ENCODE assay signal across 25 cellular contexts in the genomic region with DNA sequence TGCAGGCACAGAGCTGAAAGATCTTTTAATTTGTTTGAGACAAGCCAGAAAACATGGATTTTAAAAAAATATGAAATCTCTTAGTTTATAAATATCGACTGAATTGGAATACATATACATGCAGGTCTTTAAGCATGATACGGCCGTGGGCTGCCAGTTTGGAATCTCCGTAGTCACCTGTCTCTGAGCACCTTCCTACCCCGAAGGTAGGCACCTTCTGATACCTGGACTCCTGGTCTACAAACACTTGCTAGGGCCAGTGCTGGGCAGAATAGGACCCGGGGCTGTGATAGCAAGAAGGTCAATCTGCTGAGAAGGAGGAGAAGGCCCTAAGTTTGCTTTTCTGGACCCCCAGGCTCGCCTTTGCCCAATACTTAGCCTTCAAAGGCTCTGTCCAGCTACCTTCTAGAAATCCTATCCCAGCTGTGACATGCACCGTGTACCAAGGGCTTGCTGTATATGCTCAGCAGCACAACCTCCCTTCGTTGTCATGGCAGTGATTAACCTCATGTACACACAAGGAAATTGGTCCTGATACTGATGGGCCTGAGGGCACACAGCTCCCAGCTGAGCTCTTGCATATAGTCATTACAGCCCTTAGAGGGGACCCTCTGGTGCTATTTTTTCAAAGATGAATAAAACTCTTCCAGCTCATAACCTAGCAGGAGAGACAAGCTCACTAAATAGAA. TPM values are rescaled to one million over a fixed set of nuclear protein-coding genes. Genes with fewer than 3 reads are reported as not detected.
DNase-seq lines count a peak whose midpoint lies in the region; ATAC-seq and TF ChIP-seq lines count a peak whose summit lies in the region.
"Had no signal": no experiment of that assay in that cellular context is flagged by ENCODE, and none has a peak within 500 bp of the region (broad histone marks: within the 10 kb centered on the region; RNA-seq: fewer than 3 reads in every experiment).

No MANE protein-coding gene starts in this region.

- ATAC-seq in GM19455 (IDR thresholded peaks at IDR 0.05; ENCODE audit: unreplicated experiment) (no peak), upper lobe of right lung (no peak)
- ATAC-seq: activated CD8-positive, alpha-beta T cell treated with anti-CD3 and anti-CD28 coated beads, Interleukin-2, amount 10 ng/mL, durations not matched to agents 7 days and 5 days; heart right ventricle; stimulated activated naive B cell treated with anti-CD40 and anti-IgM and Interleukin-4, amounts not matched to agents 10 μg/mL and 1 μg/mL and 100 μg/mL, for 72 hours had no signal

- no peak for TF ChIP-seq CTCF in coronary artery (IDR thresholded peaks at IDR 0.05)
- no peak for TF ChIP-seq CTCF in upper lobe of right lung (IDR thresholded peaks at IDR 0.05)

- no peaks in the 10 kb centered on the region for H3K27me3 ChIP-seq in upper lobe of right lung
- H3K27me3 ChIP-seq: heart right ventricle had no signal

- H3K4me3 ChIP-seq in coronary artery (no peak overlapping the region), upper lobe of right lung (no peak overlapping the region)
- H3K4me3 ChIP-seq: heart right ventricle had no signal

- H3K27ac ChIP-seq in coronary artery = no peak overlapping the region
- H3K27ac ChIP-seq in upper lobe of right lung = no peak overlapping the region
- H3K27ac ChIP-seq: heart right ventricle, neutrophil had no signal

- H3K36me3 ChIP-seq in upper lobe of right lung = no peaks in the 10 kb centered on the region
- H3K36me3 ChIP-seq: neutrophil had no signal

- intact Hi-C loops in upper lobe of right lung (cut with DNase I) = no loop called here

- no peaks in the 10 kb centered on the region for H3K9me3 ChIP-seq in upper lobe of right lung
- H3K9me3 ChIP-seq: heart right ventricle, neutrophil had no signal

- H3K4me1 ChIP-seq in upper lobe of right lung = peaks cover 5% of the 10 kb centered on the region

- DNase-seq in activated CD8-positive, alpha-beta memory T cell treated with anti-CD3 and anti-CD28 coated beads, Interleukin-2, amount 50 U/mL, for 48 hours = peak; percentile 34
- no peak for DNase-seq in activated CD8-positive, alpha-beta memory T cell treated with anti-CD3 and anti-CD28 coated beads for 24 hours
- DNase-seq in NCI-H1417 (lab: John Stamatoyannopoulos, UW) = peak in 2 of 3 experiments; percentile 66 to 90
- DNase-seq in coronary artery (ENCODE audit: low spot score) = peak; percentile 12
- peak; percentile 33 for DNase-seq in renal cortical epithelial cell (ENCODE audit: low read depth)
- no peak for DNase-seq in upper lobe of right lung
- no peak for DNase-seq in T-helper 1 cell
- DNase-seq: activated CD8-positive, alpha-beta T cell treated with anti-CD3 and anti-CD28 coated beads, Interleukin-2, amount 10 ng/mL, durations not matched to agents 7 days and 5 days; activated naive CD8-positive, alpha-beta T cell treated with anti-CD3 and anti-CD28 coated beads, Interleukin-2, amount 10 ng/mL, durations not matched to agents 7 days and 5 days; DMS 273 treated with DMSO at 0.1 percent for 48 hours; effector CD4-positive, alpha-beta T cell; erythroblast; foreskin fibroblast; GDM1; H7; heart right ventricle; KBM-7; NCI-H2107; NCI-H526; stimulated activated CD4-positive, alpha-beta T cell treated with anti-CD3 and anti-CD28 coated beads, Interleukin-2, amount 100 ng/mL, for 48 hours; stimulated activated naive B cell treated with anti-CD40 and anti-IgM and Interleukin-4, amounts not matched to agents 10 μg/mL and 1 μg/mL and 100 μg/mL, for 72 hours; T1000 had no signal

RNA-seq across cellular contexts. Expression of gene SNPH, which starts 17.6 kb away (rescaled TPM):
- total RNA-seq in renal cortical epithelial cell = 5.9 and 14.2 TPM in 2 replicates
- 4.3 TPM for total RNA-seq in upper lobe of right lung

RNA-seq across cellular contexts. Expression of gene SDCBP2, which starts 45.3 kb away (rescaled TPM):
- 1.8 and 14.1 TPM in 2 replicates for total RNA-seq in renal cortical epithelial cell
- total RNA-seq in upper lobe of right lung = 10.9 TPM

RNA-seq across cellular contexts. Expression of gene RAD21L1, which starts 57.8 kb away (rescaled TPM):
- total RNA-seq in renal cortical epithelial cell (0.35 TPM in 1 of 2 replicates, not detected in the other), upper lobe of right lung (not detected)
- total RNA-seq: cerebellum, H7, heart right ventricle had no signal

Comparison
In these comparisons a context has a peak if more than half of its experiments do, and no peak if none do; other contexts are left out.
1. DNase-seq: peak in activated CD8-positive, alpha-beta memory T cell treated with anti-CD3 and anti-CD28 coated beads, Interleukin-2, amount 50 U/mL, for 48 hours (single experiment), NCI-H1417 (2 of 3), coronary artery (single experiment) and renal cortical epithelial cell (single experiment); none in activated CD8-positive, alpha-beta memory T cell treated with anti-CD3 and anti-CD28 coated beads for 24 hours (single experiment), upper lobe of right lung (single experiment) and T-helper 1 cell (0 of 5).